Comparison of ENCODE assay signal across 2 cellular contexts in genomic region chr21:32306021-32306780, GRCh38.
TF ChIP-seq lines count a peak whose summit lies in the region.

No MANE protein-coding gene starts in this region.

TF ChIP-seq in A549, 52 proteins besides CTCF, POLR2A, EP300 and RAD21:
- TF ChIP-seq, protein P1, sequence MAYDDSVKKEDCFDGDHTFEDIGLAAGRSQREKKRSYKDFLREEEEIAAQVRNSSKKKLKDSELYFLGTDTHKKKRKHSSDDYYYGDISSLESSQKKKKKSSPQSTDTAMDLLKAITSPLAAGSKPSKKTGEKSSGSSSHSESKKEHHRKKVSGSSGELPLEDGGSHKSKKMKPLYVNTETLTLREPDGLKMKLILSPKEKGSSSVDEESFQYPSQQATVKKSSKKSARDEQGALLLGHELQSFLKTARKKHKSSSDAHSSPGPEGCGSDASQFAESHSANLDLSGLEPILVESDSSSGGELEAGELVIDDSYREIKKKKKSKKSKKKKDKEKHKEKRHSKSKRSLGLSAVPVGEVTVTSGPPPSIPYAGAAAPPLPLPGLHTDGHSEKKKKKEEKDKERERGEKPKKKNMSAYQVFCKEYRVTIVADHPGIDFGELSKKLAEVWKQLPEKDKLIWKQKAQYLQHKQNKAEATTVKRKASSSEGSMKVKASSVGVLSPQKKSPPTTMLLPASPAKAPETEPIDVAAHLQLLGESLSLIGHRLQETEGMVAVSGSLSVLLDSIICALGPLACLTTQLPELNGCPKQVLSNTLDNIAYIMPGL (CRISPR knock-in tag; IDR thresholded peaks at IDR 0.05; ENCODE audit: borderline replicate concordance), result no peak
- TF ChIP-seq EHF (CRISPR knock-in tag; IDR thresholded peaks at IDR 0.05) (no peak), HOXB5 (CRISPR knock-in tag; IDR thresholded peaks at IDR 0.05) (no peak), EHMT2 (IDR thresholded peaks at IDR 0.05; ENCODE audit: low read depth) (no peak), KDM5A (IDR thresholded peaks at IDR 0.05) (no peak), GATA3 (IDR thresholded peaks at IDR 0.05; ENCODE audit: borderline replicate concordance) (no peak), JUNB (IDR thresholded peaks at IDR 0.05) (no peak), FOXS1 (CRISPR knock-in tag; IDR thresholded peaks at IDR 0.05) (no peak)
TF ChIP-seq in A549: peak in this region for 0.

TF ChIP-seq in HepG2, 621 proteins besides CTCF, POLR2A, EP300 and RAD21:
- TF ChIP-seq RNF2 (conservative IDR thresholded peaks at IDR 0.05; ENCODE audit: low read depth) (no peak), ZNF101 (CRISPR knock-in tag; IDR thresholded peaks at IDR 0.05; ENCODE audit: borderline replicate concordance, low read depth) (no peak), MED1 (CRISPR knock-in tag; IDR thresholded peaks at IDR 0.05) (no peak), TBP (CRISPR knock-in tag; IDR thresholded peaks at IDR 0.05) (no peak), ZBTB33 (CRISPR knock-in tag; IDR thresholded peaks at IDR 0.05) (peak; percentile 60), SPEN (CRISPR knock-in tag; IDR thresholded peaks at IDR 0.05; ENCODE audit: low read depth) (no peak), NFIC (IDR thresholded peaks at IDR 0.05; ENCODE audit: low read length) (no peak), MTA1 (CRISPR knock-in tag; IDR thresholded peaks at IDR 0.05; ENCODE audit: borderline replicate concordance) (no peak), ZSCAN25 (CRISPR knock-in tag; IDR thresholded peaks at IDR 0.05) (no peak), ZBTB38 (CRISPR knock-in tag; IDR thresholded peaks at IDR 0.05) (peak; percentile 36; the same call in 1 of the 2 replicates), STAG1 (CRISPR knock-in tag; IDR thresholded peaks at IDR 0.05) (peak; percentile 14; the same call in 1 of the 2 replicates), ZNF878 (CRISPR knock-in tag; IDR thresholded peaks at IDR 0.05) (no peak)
- TF ChIP-seq, protein P2, sequence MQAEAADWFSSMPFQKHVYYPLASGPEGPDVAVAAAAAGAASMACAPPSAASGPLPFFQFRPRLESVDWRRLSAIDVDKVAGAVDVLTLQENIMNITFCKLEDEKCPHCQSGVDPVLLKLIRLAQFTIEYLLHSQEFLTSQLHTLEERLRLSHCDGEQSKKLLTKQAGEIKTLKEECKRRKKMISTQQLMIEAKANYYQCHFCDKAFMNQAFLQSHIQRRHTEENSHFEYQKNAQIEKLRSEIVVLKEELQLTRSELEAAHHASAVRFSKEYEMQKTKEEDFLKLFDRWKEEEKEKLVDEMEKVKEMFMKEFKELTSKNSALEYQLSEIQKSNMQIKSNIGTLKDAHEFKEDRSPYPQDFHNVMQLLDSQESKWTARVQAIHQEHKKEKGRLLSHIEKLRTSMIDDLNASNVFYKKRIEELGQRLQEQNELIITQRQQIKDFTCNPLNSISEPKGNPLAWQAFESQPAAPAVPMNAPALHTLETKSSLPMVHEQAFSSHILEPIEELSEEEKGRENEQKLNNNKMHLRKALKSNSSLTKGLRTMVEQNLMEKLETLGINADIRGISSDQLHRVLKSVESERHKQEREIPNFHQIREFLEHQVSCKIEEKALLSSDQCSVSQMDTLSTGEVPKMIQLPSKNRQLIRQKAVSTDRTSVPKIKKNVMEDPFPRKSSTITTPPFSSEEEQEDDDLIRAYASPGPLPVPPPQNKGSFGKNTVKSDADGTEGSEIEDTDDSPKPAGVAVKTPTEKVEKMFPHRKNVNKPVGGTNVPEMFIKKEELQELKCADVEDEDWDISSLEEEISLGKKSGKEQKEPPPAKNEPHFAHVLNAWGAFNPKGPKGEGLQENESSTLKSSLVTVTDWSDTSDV (CRISPR knock-in tag; IDR thresholded peaks at IDR 0.05), result no peak
- TF ChIP-seq, protein P3, sequence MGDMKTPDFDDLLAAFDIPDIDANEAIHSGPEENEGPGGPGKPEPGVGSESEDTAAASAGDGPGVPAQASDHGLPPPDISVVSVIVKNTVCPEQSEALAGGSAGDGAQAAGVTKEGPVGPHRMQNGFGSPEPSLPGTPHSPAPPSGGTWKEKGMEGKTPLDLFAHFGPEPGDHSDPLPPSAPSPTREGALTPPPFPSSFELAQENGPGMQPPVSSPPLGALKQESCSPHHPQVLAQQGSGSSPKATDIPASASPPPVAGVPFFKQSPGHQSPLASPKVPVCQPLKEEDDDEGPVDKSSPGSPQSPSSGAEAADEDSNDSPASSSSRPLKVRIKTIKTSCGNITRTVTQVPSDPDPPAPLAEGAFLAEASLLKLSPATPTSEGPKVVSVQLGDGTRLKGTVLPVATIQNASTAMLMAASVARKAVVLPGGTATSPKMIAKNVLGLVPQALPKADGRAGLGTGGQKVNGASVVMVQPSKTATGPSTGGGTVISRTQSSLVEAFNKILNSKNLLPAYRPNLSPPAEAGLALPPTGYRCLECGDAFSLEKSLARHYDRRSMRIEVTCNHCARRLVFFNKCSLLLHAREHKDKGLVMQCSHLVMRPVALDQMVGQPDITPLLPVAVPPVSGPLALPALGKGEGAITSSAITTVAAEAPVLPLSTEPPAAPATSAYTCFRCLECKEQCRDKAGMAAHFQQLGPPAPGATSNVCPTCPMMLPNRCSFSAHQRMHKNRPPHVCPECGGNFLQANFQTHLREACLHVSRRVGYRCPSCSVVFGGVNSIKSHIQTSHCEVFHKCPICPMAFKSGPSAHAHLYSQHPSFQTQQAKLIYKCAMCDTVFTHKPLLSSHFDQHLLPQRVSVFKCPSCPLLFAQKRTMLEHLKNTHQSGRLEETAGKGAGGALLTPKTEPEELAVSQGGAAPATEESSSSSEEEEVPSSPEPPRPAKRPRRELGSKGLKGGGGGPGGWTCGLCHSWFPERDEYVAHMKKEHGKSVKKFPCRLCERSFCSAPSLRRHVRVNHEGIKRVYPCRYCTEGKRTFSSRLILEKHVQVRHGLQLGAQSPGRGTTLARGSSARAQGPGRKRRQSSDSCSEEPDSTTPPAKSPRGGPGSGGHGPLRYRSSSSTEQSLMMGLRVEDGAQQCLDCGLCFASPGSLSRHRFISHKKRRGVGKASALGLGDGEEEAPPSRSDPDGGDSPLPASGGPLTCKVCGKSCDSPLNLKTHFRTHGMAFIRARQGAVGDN (CRISPR knock-in tag; IDR thresholded peaks at IDR 0.05), result 0 out of 2 replicates have a peak, but pooled peaks have one; percentile 19
- TF ChIP-seq, protein P4, sequence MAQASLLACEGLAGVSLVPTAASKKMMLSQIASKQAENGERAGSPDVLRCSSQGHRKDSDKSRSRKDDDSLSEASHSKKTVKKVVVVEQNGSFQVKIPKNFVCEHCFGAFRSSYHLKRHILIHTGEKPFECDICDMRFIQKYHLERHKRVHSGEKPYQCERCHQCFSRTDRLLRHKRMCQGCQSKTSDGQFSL (CRISPR knock-in tag; IDR thresholded peaks at IDR 0.05), result peak; percentile 93
